Comparison of ENCODE assay signal across 8 cellular contexts in genomic region chr16:16127469-16128116, GRCh38.
DNase-seq lines count a peak whose midpoint lies in the region; ATAC-seq and TF ChIP-seq lines count a peak whose summit lies in the region.

No MANE protein-coding gene starts in this region.

- H3K9ac ChIP-seq in SK-N-MC (ENCODE audit: insufficient read length), result no peak overlapping the region

- DNase-seq in DMS 273 treated with DMSO at 0.1 percent for 48 hours (lab: John Stamatoyannopoulos, UW), result peak; percentile 29
- DNase-seq in HS-5 (ENCODE audit: low read depth), result peak; percentile 36
- DNase-seq in SK-N-MC (ENCODE audit: low read depth, low spot score), result peak; percentile 8
- DNase-seq in activated naive CD4-positive, alpha-beta T cell treated with Interleukin-2 at 50 U/mL for 16 hours, result peak; percentile 68
- peak; percentile 79 for DNase-seq in glutamatergic neuron
- DNase-seq in posterior cingulate gyrus, result peak; percentile 31 to 92 (median 64)
- no peak for DNase-seq in type B pancreatic cell (ENCODE audit: extremely low spot score, unreplicated experiment)

- H3K27me3 Mint-ChIP-seq in glutamatergic neuron (ENCODE audit: unreplicated experiment) (peaks cover 2% of the 10 kb centered on the region), type B pancreatic cell (no peaks in the 10 kb centered on the region)

- peaks cover 5% of the 10 kb centered on the region for H3K9me3 Mint-ChIP-seq in glutamatergic neuron (ENCODE audit: unreplicated experiment)
- peaks cover 4% of the 10 kb centered on the region for H3K9me3 Mint-ChIP-seq in type B pancreatic cell

- H3K4me3 Mint-ChIP-seq in glutamatergic neuron (ENCODE audit: unreplicated experiment) (no peak overlapping the region), type B pancreatic cell (no peak overlapping the region)

- H3K4me1 Mint-ChIP-seq in glutamatergic neuron (ENCODE audit: low read depth, unreplicated experiment) (no peaks in the 10 kb centered on the region), type B pancreatic cell (ENCODE audit: unreplicated experiment) (no peaks in the 10 kb centered on the region)

- no peaks in the 10 kb centered on the region for H3K9me3 ChIP-seq in SK-N-MC (ENCODE audit: low read depth, low read length)

- intact Hi-C loops in posterior cingulate gyrus (cut with DNase I), result loop anchor here (5.0 kb wide), 1 partner anchor 360 kb away; no protein-coding TSS in a partner anchor

- no peak overlapping the region for H3K27ac Mint-ChIP-seq in glutamatergic neuron (ENCODE audit: unreplicated experiment)
- H3K27ac Mint-ChIP-seq in type B pancreatic cell, result peak overlapping the region; percentile 48

- H3K36me3 Mint-ChIP-seq in glutamatergic neuron (ENCODE audit: unreplicated experiment), result peaks cover 16% of the 10 kb centered on the region
- peaks cover 26% of the 10 kb centered on the region for H3K36me3 Mint-ChIP-seq in type B pancreatic cell

- H3K36me3 ChIP-seq in SK-N-MC (ENCODE audit: insufficient read depth, low read length), result peaks cover 11% of the 10 kb centered on the region; the same call in 1 of the 2 replicates

- no peak overlapping the region for H3K4me3 ChIP-seq in SK-N-MC

- ATAC-seq in HG03460 (IDR thresholded peaks at IDR 0.05; ENCODE audit: unreplicated experiment), result no peak

- no peak overlapping the region for H3K27ac ChIP-seq in SK-N-MC

- TF ChIP-seq CTCF in glutamatergic neuron (IDR thresholded peaks at IDR 0.05; ENCODE audit: partially characterized antibody, unreplicated experiment) (peak; percentile 91), type B pancreatic cell (conservative IDR thresholded peaks at IDR 0.05) (peak; percentile 90)
